ENCODE assay signal across 26 cellular contexts in genomic region chr20:58077282-58077681, GRCh38.
"Had no signal": no experiment of that assay in that cellular context is flagged by ENCODE, and none has a peak within 500 bp of the region (broad histone marks: within the 10 kb centered on the region; RNA-seq: fewer than 3 reads in every experiment).

No MANE protein-coding gene starts in this region.

- H3K4me2 ChIP-seq: SK-N-SH had no signal

- H3K36me3 ChIP-seq: brain microvascular endothelial cell, MG63, SJCRH30 had no signal

- H3K9ac ChIP-seq: SK-N-SH had no signal

- H3K4me3 ChIP-seq: MG63, SJCRH30 had no signal

- H3K9me3 ChIP-seq: MG63, SK-N-SH had no signal

- ATAC-seq: activated CD4-positive, CD25-positive, alpha-beta regulatory T cell treated with anti-CD3 and anti-CD28 coated beads, Interleukin-2, amount 50 U/mL, for 24 hours; activated CD8-positive, alpha-beta T cell treated with anti-CD3 and anti-CD28 coated beads for 36 hours; activated T-helper 17 cell treated with anti-CD3 and anti-CD28 coated beads, Interleukin-2, amount 50 U/mL, for 72 hours; Right ventricle myocardium inferior had no signal

- H3K27me3 ChIP-seq: brain microvascular endothelial cell, MG63, SJCRH30 had no signal

- DNase-seq: activated CD4-positive, alpha-beta T cell treated with anti-CD3 and anti-CD28 coated beads for 4 hours; activated CD8-positive, alpha-beta T cell treated with anti-CD3 and anti-CD28 coated beads for 36 hours; activated gamma-delta T cell; activated naive CD4-positive, alpha-beta T cell treated with anti-CD3 and anti-CD28 coated beads, Interleukin-2, amount 10 ng/mL, durations not matched to agents 7 days and 5 days; activated naive CD8-positive, alpha-beta T cell treated with anti-CD3 and anti-CD28 coated beads for 36 hours; activated T-cell treated with anti-CD3 and anti-CD28 coated beads for 4 hours; activated T-cell treated with anti-CD3 and anti-CD28 coated beads, Interleukin-2, amount 50 U/mL, for 48 hours; brain microvascular endothelial cell; MG63; MV-4-11; NCI-H1092 treated with DMSO at 0.1 percent for 48 hours; NCI-H1417 treated with DMSO at 0.1 percent for 48 hours; NCI-H1694; NCI-H2029; NCI-H2107; NCI-H2171 treated with DMSO at 0.1 percent for 48 hours; NCI-H226; NCI-H510A; NCI-H526 treated with DMSO at 0.1 percent for 48 hours; NCI-H82; SK-N-SH; SW 1271 had no signal

- H3K27ac ChIP-seq: brain microvascular endothelial cell, SJCRH30 had no signal
